Comparison of ENCODE assay signal across 1 cellular context in genomic region chr15:83108266-83109219, GRCh38.
TF ChIP-seq lines count a peak whose summit lies in the region.

No MANE protein-coding gene starts in this region.

TF ChIP-seq in IMR-90, 13 proteins besides CTCF, POLR2A, EP300 and RAD21:
- peak; percentile 39; the same call in 1 of the 2 replicates for TF ChIP-seq CEBPB (IDR thresholded peaks at IDR 0.05; ENCODE audit: low read depth, low read length)
- no peak for TF ChIP-seq BHLHE40 (IDR thresholded peaks at IDR 0.05; ENCODE audit: low read depth, low read length)
